ENCODE assay signal across 12 cellular contexts in the genomic region with DNA sequence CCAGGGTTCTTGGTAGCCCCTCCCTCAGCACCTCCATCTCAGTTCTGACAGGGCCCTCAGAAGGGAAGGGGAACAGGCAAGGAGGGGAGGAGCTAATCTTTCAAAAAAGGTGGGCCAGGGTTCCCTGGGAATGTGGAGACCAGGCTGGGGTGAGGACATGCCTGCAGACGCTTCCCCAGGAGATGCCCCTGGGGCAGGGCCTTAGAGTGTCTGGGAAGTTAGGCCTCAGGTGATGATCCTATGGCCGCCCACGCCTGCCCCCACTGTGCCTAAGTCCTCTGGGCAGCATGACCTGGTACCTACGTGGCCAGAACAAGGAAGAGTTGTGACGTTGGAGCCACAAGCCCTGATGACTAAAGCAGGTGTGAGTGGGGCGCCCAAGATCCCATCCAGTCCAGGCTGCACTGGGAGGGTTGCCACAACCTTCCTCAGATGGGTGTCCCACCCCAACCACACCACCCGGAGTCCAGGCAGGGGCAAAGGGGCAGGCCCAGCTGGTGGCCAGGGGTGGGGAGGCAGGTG. TPM values are rescaled to one million over a fixed set of nuclear protein-coding genes. Genes with fewer than 3 reads are reported as not detected.
DNase-seq lines count a peak whose midpoint lies in the region; ATAC-seq and TF ChIP-seq lines count a peak whose summit lies in the region.
"Had no signal": no experiment of that assay in that cellular context is flagged by ENCODE, and none has a peak within 500 bp of the region (broad histone marks: within the 10 kb centered on the region; RNA-seq: fewer than 3 reads in every experiment).

No MANE protein-coding gene starts in this region.

- no peak for DNase-seq in A673 (ENCODE audit: low spot score)
- no peak for DNase-seq in psoas muscle
- no peak for DNase-seq in activated CD8-positive, alpha-beta memory T cell treated with anti-CD3 and anti-CD28 coated beads, Interleukin-2, amount 50 U/mL, for 4 hours
- no peak for DNase-seq in activated naive CD4-positive, alpha-beta T cell treated with anti-CD3 and anti-CD28 coated beads, Interleukin-2, amount 10 ng/mL, durations not matched to agents 7 days and 5 days
- no peak for DNase-seq in stimulated activated naive CD4-positive, alpha-beta T cell (lab: John Stamatoyannopoulos, UW)
- DNase-seq in HUDEP-2 (lab: John Stamatoyannopoulos, UW; ENCODE audit: unreplicated experiment in 76 of 76): no peak
- DNase-seq: activated CD4-positive, alpha-beta T cell treated with anti-CD3 and anti-CD28 coated beads, Interleukin-2, amount 50 U/mL, for 1 hour; OCI-M1 had no signal

- no TSS peak for BruUV-seq in A673 (replicated peaks; lab: Mats Ljungman, UMichigan)

- H3K9me3 Mint-ChIP-seq in activated naive CD4-positive, alpha-beta T cell treated with anti-CD3 and anti-CD28 coated beads, Interleukin-2, amount 10 ng/mL, durations not matched to agents 7 days and 5 days: no peaks in the 10 kb centered on the region

- WGBS in psoas muscle, 3 donors: 52 to 56% (median 54%) methylated on average over 7 of the region's 7 CpGs

- H3K4me3 ChIP-seq in A673 (ENCODE audit: low read depth, low read length, poor library complexity, severe bottlenecking) (no peak overlapping the region), iPS-15b (ENCODE audit: low read depth, low read length) (peak overlapping the region; percentile 22), psoas muscle (no peak overlapping the region)

- CTCF ChIA-PET in A673 (lab: Charles Lee): interaction anchor here (0.5 to 0.6 kb wide), 2 partner anchors 31 to 1405 kb away, joined by 4 to 7 read pairs; no protein-coding TSS in a partner anchor
- CTCF ChIA-PET in activated naive CD4-positive, alpha-beta T cell treated with anti-CD3 and anti-CD28 coated beads, Interleukin-2, amount 10 ng/mL, durations not matched to agents 7 days and 5 days (lab: Charles Lee): interaction anchor here (0.6 to 1.7 kb wide), 2 partner anchors 10 to 30 kb away, joined by 3 to 4 read pairs; partner anchors contain the start of gene GNAI2

- no peak overlapping the region for H3K27ac Mint-ChIP-seq in activated naive CD4-positive, alpha-beta T cell treated with anti-CD3 and anti-CD28 coated beads, Interleukin-2, amount 10 ng/mL, durations not matched to agents 7 days and 5 days

- peak overlapping the region; percentile 47 for H3K9ac ChIP-seq in iPS-15b (ENCODE audit: low read depth, low read length)

- intact Hi-C loops in A673 (cut with micrococcal nuclease; ENCODE audit: unreplicated experiment) (loop anchor here (10.0 kb wide), 1 partner anchor 140 kb away; no protein-coding TSS in a partner anchor), psoas muscle (cut with DNase I) (loop anchor here in 1 of 2 donors (5.0 to 10.0 kb wide), 2 partner anchors 62 to 280 kb away; partner anchors contain the start of gene TUSC2)

- H3K4me1 ChIP-seq in A673 (ENCODE audit: insufficient read depth, low read length, poor library complexity, severe bottlenecking) (peaks cover 20% of the 10 kb centered on the region), iPS-15b (ENCODE audit: control insufficient read depth, insufficient read depth, low read length) (peaks cover 26% of the 10 kb centered on the region), psoas muscle (peaks cover 50% of the 10 kb centered on the region)
- H3K4me1 ChIP-seq: BE2C had no signal

- no peaks in the 10 kb centered on the region for H3K36me3 Mint-ChIP-seq in activated naive CD4-positive, alpha-beta T cell treated with anti-CD3 and anti-CD28 coated beads, Interleukin-2, amount 10 ng/mL, durations not matched to agents 7 days and 5 days

- H3K27me3 ChIP-seq in A673 (replicated peaks; ENCODE audit: insufficient read depth, low read depth, low read length, poor library complexity) (no peaks in the 10 kb centered on the region), iPS-15b (ENCODE audit: control insufficient read depth, insufficient read depth, low read length) (no peaks in the 10 kb centered on the region), psoas muscle (ENCODE audit: insufficient read depth in 3 of 3, low read length in 2 of 3) (no peaks in the 10 kb centered on the region)
- H3K27me3 ChIP-seq: BE2C had no signal

- no peaks in the 10 kb centered on the region for H3K9me3 ChIP-seq in A673 (ENCODE audit: low read depth, low read length, poor library complexity, severe bottlenecking)
- H3K9me3 ChIP-seq in iPS-15b (ENCODE audit: control insufficient read depth, insufficient read depth, low read length): no peaks in the 10 kb centered on the region
- H3K9me3 ChIP-seq in psoas muscle: no peaks in the 10 kb centered on the region
- H3K9me3 ChIP-seq: BE2C had no signal

- ATAC-seq in SK-N-SH treated with all-trans-retinoic acid at 6 μM for 48 hours (no peak), psoas muscle (no peak)

- peaks cover 3% of the 10 kb centered on the region for H3K4me1 Mint-ChIP-seq in activated naive CD4-positive, alpha-beta T cell treated with anti-CD3 and anti-CD28 coated beads, Interleukin-2, amount 10 ng/mL, durations not matched to agents 7 days and 5 days

- no peak overlapping the region for H3K4me3 Mint-ChIP-seq in activated naive CD4-positive, alpha-beta T cell treated with anti-CD3 and anti-CD28 coated beads, Interleukin-2, amount 10 ng/mL, durations not matched to agents 7 days and 5 days

- POLR2A ChIA-PET in A673 (lab: Charles Lee; ENCODE audit: low non-redundant PET): no interaction called here

- H3K36me3 ChIP-seq in A673 (ENCODE audit: insufficient read depth, low read length, poor library complexity, severe bottlenecking): no peaks in the 10 kb centered on the region
- no peaks in the 10 kb centered on the region for H3K36me3 ChIP-seq in iPS-15b (ENCODE audit: control insufficient read depth, insufficient read depth, low read length)
- H3K36me3 ChIP-seq in psoas muscle (ENCODE audit: insufficient read depth in 1 of 2, low read depth in 1 of 2): no peaks in the 10 kb centered on the region
- H3K36me3 ChIP-seq: BE2C had no signal

- peaks cover 59% of the 10 kb centered on the region for H3K27me3 Mint-ChIP-seq in activated naive CD4-positive, alpha-beta T cell treated with anti-CD3 and anti-CD28 coated beads, Interleukin-2, amount 10 ng/mL, durations not matched to agents 7 days and 5 days

- peak overlapping the region; percentile 23 for H3K27ac ChIP-seq in A673 (ENCODE audit: low read depth, low read length, poor library complexity, severe bottlenecking)
- peak overlapping the region; percentile 63 for H3K27ac ChIP-seq in psoas muscle

- TF ChIP-seq CTCF in A673 (conservative IDR thresholded peaks at IDR 0.05; ENCODE audit: low read depth, low read length) (no peak), psoas muscle (IDR thresholded peaks at IDR 0.05) (no peak)

TF ChIP-seq in SK-N-SH treated with all-trans-retinoic acid at 6 μM for 48 hours, 23 proteins besides CTCF, POLR2A, EP300 and RAD21:
- TF ChIP-seq ZNF8 (CRISPR knock-in tag; IDR thresholded peaks at IDR 0.05) (no peak), ZC3H10 (CRISPR knock-in tag; IDR thresholded peaks at IDR 0.05) (no peak), ZFP3 (CRISPR knock-in tag; IDR thresholded peaks at IDR 0.05) (0 out of 2 replicates have a peak, but pooled peaks have one; percentile 22)

RNA-seq across cellular contexts. Expression of gene SEMA3B, which starts 3.9 kb away (rescaled TPM):
- total RNA-seq in A673 (2021) (0.43 and 2.0 TPM in 2 replicates), psoas muscle (1 to 10 TPM; 3.1 to 6.8 (median 4.3) TPM)
- 1 to 10 TPM; 2.1 to 3.4 (median 2.2) TPM for polyA plus RNA-seq in psoas muscle

RNA-seq across cellular contexts. Expression of gene LSMEM2, which starts 13.9 kb away (rescaled TPM):
- total RNA-seq in A673 (2021) (not detected in 2 replicates), psoas muscle (10 to 100 TPM in 1 of 4 donors, 1 to 10 TPM in 2, under 1 TPM in 1; 0.84 to 13.1 (median 1.1) TPM)
- 1 to 10 TPM in 1 of 3 donors, under 1 TPM in 2; 0.61 to 1.6 (median 0.66) TPM for polyA plus RNA-seq in psoas muscle
- total RNA-seq: subcutaneous adipose tissue had no signal

RNA-seq across cellular contexts. Expression of gene IFRD2, which starts 27.2 kb away (rescaled TPM):
- 62.2 and 77.4 TPM in 2 replicates for total RNA-seq in A673 (2021)
- total RNA-seq in psoas muscle: 100 to 1,000 TPM in 3 of 4 donors, 10 to 100 TPM in 1; 77.2 to 145 (median 119) TPM
- 100 to 1,000 TPM; 129 to 175 (median 151) TPM for polyA plus RNA-seq in psoas muscle

RNA-seq across cellular contexts. Expression of gene GNAI2, which starts 29.0 kb away (rescaled TPM):
- 115 and 124 TPM in 2 replicates for total RNA-seq in A673 (2021)
- 10 to 100 TPM; 55.5 to 93.9 (median 74.8) TPM for total RNA-seq in psoas muscle
- 10 to 100 TPM; 39.4 to 57.6 (median 50.7) TPM for polyA plus RNA-seq in psoas muscle

RNA-seq across cellular contexts. Expression of gene HYAL3, which starts 34.2 kb away (rescaled TPM):
- total RNA-seq in A673 (2021) (3.0 and 3.7 TPM in 2 replicates), psoas muscle (1 to 10 TPM in 1 of 4 donors, under 1 TPM in 3; 0.28 to 2.1 (median 0.65) TPM)
- polyA plus RNA-seq in psoas muscle: 1 to 10 TPM in 2 of 3 donors, under 1 TPM in 1; 0.23 to 3.4 (median 1.2) TPM
